Comparison of ENCODE assay signal across 10 cellular contexts in the genomic region with DNA sequence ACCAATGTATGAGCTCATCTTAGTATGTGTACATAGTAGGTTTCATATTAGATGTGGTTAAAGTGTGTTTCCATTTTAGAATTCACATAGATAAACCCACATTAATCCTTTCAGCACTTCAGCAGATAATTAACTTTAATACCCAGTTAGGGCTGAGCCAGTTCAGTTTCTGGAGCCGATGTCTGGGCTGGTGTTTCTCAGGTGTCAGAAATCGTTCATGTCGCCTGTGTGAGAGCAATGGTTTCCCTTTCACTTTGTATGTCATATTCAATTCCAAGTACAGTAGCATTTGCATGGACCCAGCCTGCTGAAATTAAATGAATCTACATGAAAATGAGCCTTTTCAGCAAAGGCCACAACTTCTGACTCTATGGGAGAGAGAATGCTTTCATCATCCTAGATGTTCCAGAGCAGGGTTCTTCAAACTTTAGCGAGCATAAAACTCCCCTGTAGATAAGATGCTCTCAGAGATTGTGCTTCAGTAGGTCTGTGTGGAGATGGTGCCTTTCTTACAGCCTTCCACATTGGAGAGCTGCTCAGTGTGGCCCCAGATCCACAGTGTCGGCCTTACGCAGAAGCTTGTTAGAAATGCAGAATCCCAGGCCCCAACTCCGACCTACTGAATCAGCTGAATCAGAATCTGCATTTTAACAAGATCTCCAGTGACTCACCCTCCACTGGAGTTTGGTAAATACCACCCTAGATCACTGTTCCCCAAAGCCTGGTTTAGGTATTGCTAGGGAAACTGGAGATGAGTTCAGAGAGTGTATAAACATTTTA. TPM values are rescaled to one million over a fixed set of nuclear protein-coding genes. Genes with fewer than 3 reads are reported as not detected.
DNase-seq lines count a peak whose midpoint lies in the region; ATAC-seq and TF ChIP-seq lines count a peak whose summit lies in the region.
"Had no signal": no experiment of that assay in that cellular context is flagged by ENCODE, and none has a peak within 500 bp of the region (broad histone marks: within the 10 kb centered on the region; RNA-seq: fewer than 3 reads in every experiment).

No MANE protein-coding gene starts in this region.

- in situ Hi-C loops in HAP-1 (cut with MboI; ENCODE audit: low sequenced_read_pairs): no loop called here

- H3K9me3 ChIP-seq in HAP-1 (no peaks in the 10 kb centered on the region), MM.1S (replicated peaks; ENCODE audit: insufficient read depth, low read length) (no peaks in the 10 kb centered on the region), psoas muscle (no peaks in the 10 kb centered on the region)

- H3K27ac Mint-ChIP-seq in activated naive CD4-positive, alpha-beta T cell treated with anti-CD3 and anti-CD28 coated beads for 36 hours: no peak overlapping the region

- peak overlapping the region; percentile 38; the same call in 1 of the 2 replicates for H3K9ac ChIP-seq in MM.1S (ENCODE audit: low read length)
- H3K9ac ChIP-seq: GM23248 had no signal

- H3K27me3 Mint-ChIP-seq in activated naive CD4-positive, alpha-beta T cell treated with anti-CD3 and anti-CD28 coated beads for 36 hours (ENCODE audit: low read depth): peaks cover 4% of the 10 kb centered on the region

- H3K4me2 ChIP-seq in MM.1S (ENCODE audit: low read depth, low read length): peak overlapping the region; percentile 78

- H3K4me3 Mint-ChIP-seq in activated naive CD4-positive, alpha-beta T cell treated with anti-CD3 and anti-CD28 coated beads for 36 hours: peak overlapping the region; percentile 7

- peak in 3 of 4 donors; percentile 22 to 59 (median 46) for ATAC-seq in psoas muscle

- intact Hi-C loops in activated naive CD4-positive, alpha-beta T cell treated with anti-CD3 and anti-CD28 coated beads for 36 hours (cut with micrococcal nuclease): no loop called here
- intact Hi-C loops in psoas muscle (cut with DNase I): no loop called here

- H4K20me1 ChIP-seq in MM.1S (ENCODE audit: insufficient read depth, low read length): no peaks in the 10 kb centered on the region

- no peaks in the 10 kb centered on the region for H3K9me2 ChIP-seq in MM.1S (replicated peaks; ENCODE audit: insufficient read depth, low read length)

- peaks cover 15% of the 10 kb centered on the region for H3K4me1 ChIP-seq in HAP-1
- no peaks in the 10 kb centered on the region for H3K4me1 ChIP-seq in MM.1S (ENCODE audit: low read length)
- peaks cover 11% of the 10 kb centered on the region for H3K4me1 ChIP-seq in psoas muscle

- H3F3A ChIP-seq in MM.1S (ENCODE audit: insufficient read depth, low read length): no peaks in the 10 kb centered on the region

- H3K79me2 ChIP-seq in MM.1S (ENCODE audit: low read length): no peaks in the 10 kb centered on the region

- TF ChIP-seq CTCF in MM.1S (IDR thresholded peaks at IDR 0.05; ENCODE audit: low read length): no peak
- no peak for TF ChIP-seq CTCF in psoas muscle (IDR thresholded peaks at IDR 0.05)

- 55 to 71% (median 70%) methylated on average over 7 of the region's 7 CpGs for WGBS in psoas muscle, 3 donors

- peak overlapping the region; percentile 83 for H2AFZ ChIP-seq in MM.1S (ENCODE audit: low read length)
- H2AFZ ChIP-seq: GM23248 had no signal

- H3K4me1 Mint-ChIP-seq in activated naive CD4-positive, alpha-beta T cell treated with anti-CD3 and anti-CD28 coated beads for 36 hours (ENCODE audit: low read depth): peaks cover 6% of the 10 kb centered on the region

- no peaks in the 10 kb centered on the region for H3K36me3 ChIP-seq in HAP-1 (replicated peaks)
- no peaks in the 10 kb centered on the region for H3K36me3 ChIP-seq in MM.1S (replicated peaks; ENCODE audit: insufficient read depth, low read length)
- no peaks in the 10 kb centered on the region for H3K36me3 ChIP-seq in psoas muscle (ENCODE audit: insufficient read depth in 1 of 2, low read depth in 1 of 2)

- no peaks in the 10 kb centered on the region for H3K36me3 Mint-ChIP-seq in activated naive CD4-positive, alpha-beta T cell treated with anti-CD3 and anti-CD28 coated beads for 36 hours (ENCODE audit: low read depth)

- no peak for DNase-seq in activated naive CD4-positive, alpha-beta T cell treated with anti-CD3 and anti-CD28 coated beads for 36 hours
- DNase-seq in activated naive CD4-positive, alpha-beta T cell (lab: John Stamatoyannopoulos, UW): no peak
- DNase-seq in HAP-1 (ENCODE audit: low spot score in 2 of 2) (peak; percentile 67 to 92), MM.1S (peak; percentile 84), psoas muscle (no peak), NCI-H2196 (lab: John Stamatoyannopoulos, UW; ENCODE audit: unreplicated experiment) (no peak), UCSD-AML1 (lab: John Stamatoyannopoulos, UW; ENCODE audit: unreplicated experiment) (no peak), HuH-7.5 (ENCODE audit: low spot score) (no peak)
- DNase-seq: GM23248 had no signal

- H3K27ac ChIP-seq in MM.1S (ENCODE audit: low read length) (peak overlapping the region; percentile 30; the same call in 1 of the 2 replicates), psoas muscle (peak overlapping the region; percentile 3)
- H3K27ac ChIP-seq: C4-2B, GM23248 had no signal

- CTCF ChIA-PET in activated naive CD4-positive, alpha-beta T cell treated with anti-CD3 and anti-CD28 coated beads for 36 hours (lab: Charles Lee): interaction anchor here (0.8 kb wide), 1 partner anchor 236 kb away, joined by 3 read pairs; no protein-coding TSS in a partner anchor

- no peaks in the 10 kb centered on the region for H3K9me3 Mint-ChIP-seq in activated naive CD4-positive, alpha-beta T cell treated with anti-CD3 and anti-CD28 coated beads for 36 hours

- H3K27me3 ChIP-seq in HAP-1 (ENCODE audit: low read depth): no peaks in the 10 kb centered on the region
- H3K27me3 ChIP-seq in MM.1S (replicated peaks; ENCODE audit: insufficient read depth, low read length): no peaks in the 10 kb centered on the region
- no peaks in the 10 kb centered on the region for H3K27me3 ChIP-seq in psoas muscle (ENCODE audit: insufficient read depth in 3 of 3, low read length in 2 of 3)

- peak overlapping the region; percentile 9 for H3K4me3 ChIP-seq in HAP-1
- peak overlapping the region; percentile 56 for H3K4me3 ChIP-seq in MM.1S (ENCODE audit: low read length)
- H3K4me3 ChIP-seq in psoas muscle: no peak overlapping the region
- H3K4me3 ChIP-seq: GM23248 had no signal

RNA-seq across cellular contexts. Expression of gene WIPF3, which starts 19.6 kb away (rescaled TPM):
- not detected for total RNA-seq in activated naive CD4-positive, alpha-beta T cell treated with anti-CD3 and anti-CD28 coated beads for 36 hours
- 10 to 100 TPM; 18.5 to 30.7 (median 23.8) TPM for total RNA-seq in psoas muscle
- polyA plus RNA-seq in psoas muscle: 10 to 100 TPM in 1 of 3 donors, 1 to 10 TPM in 2; 3.3 to 17.4 (median 8.9) TPM
- total RNA-seq: GM23248 had no signal
- polyA plus RNA-seq: GM23248 had no signal

Comparison
In these comparisons a context has a peak if more than half of its experiments do, and no peak if none do; other contexts are left out.
1. DNase-seq: peak in HAP-1 (2 of 2) and MM.1S (single experiment); none in activated naive CD4-positive, alpha-beta T cell treated with anti-CD3 and anti-CD28 coated beads for 36 hours (single experiment), activated naive CD4-positive, alpha-beta T cell (0 of 4), psoas muscle (0 of 2), NCI-H2196 (single experiment), UCSD-AML1 (single experiment) and HuH-7.5 (single experiment).
2. RNA of gene WIPF3, which starts 19.6 kb away (total RNA-seq): 18.5 to 30.7 TPM in psoas muscle; not detected in activated naive CD4-positive, alpha-beta T cell treated with anti-CD3 and anti-CD28 coated beads for 36 hours; every median in the first group is over 10 times any median in the second.